In genomic region chr20:63850689-63851547, GRCh38 we compare ENCODE assay signal across 9 cellular contexts. TPM values are rescaled to one million over a fixed set of nuclear protein-coding genes. Genes with fewer than 3 reads are reported as not detected.
DNase-seq lines count a peak whose midpoint lies in the region; ATAC-seq and TF ChIP-seq lines count a peak whose summit lies in the region.
"Had no signal": no experiment of that assay in that cellular context is flagged by ENCODE, and none has a peak within 500 bp of the region (broad histone marks: within the 10 kb centered on the region; RNA-seq: fewer than 3 reads in every experiment).

No MANE protein-coding gene starts in this region.

- peaks cover 14% of the 10 kb centered on the region for H3K27me3 Mint-ChIP-seq in activated naive CD8-positive, alpha-beta T cell treated with anti-CD3 and anti-CD28 coated beads for 36 hours
- H3K27me3 Mint-ChIP-seq in WTC11 (ENCODE audit: low read depth) = no peaks in the 10 kb centered on the region; the same call in none of the 2 replicates

- no peaks in the 10 kb centered on the region for H4K20me1 ChIP-seq in BLaER1 treated with 17β-estradiol and CSF1 and Interleukin-3, amounts not matched to agents 10 nM and 100 nM

- H3K9me3 ChIP-seq in BLaER1 treated with 17β-estradiol and CSF1 and Interleukin-3, amounts not matched to agents 10 nM and 100 nM (replicated peaks in 1 of 11) = peaks cover 0 to 6% (median 0%) of the 10 kb centered on the region in 11 experiments; a peak in 2 of 22 replicates
- H3K9me3 ChIP-seq: adrenal gland had no signal

- POLR2A ChIA-PET in WTC11 (lab: Charles Lee) = no interaction called here

- peak overlapping the region; percentile 9 to 99 (median 68) for H3K4me2 ChIP-seq in BLaER1 treated with 17β-estradiol and CSF1 and Interleukin-3, amounts not matched to agents 10 nM and 100 nM

- no peak overlapping the region; a peak in 1 of 22 replicates for H3K27ac ChIP-seq in BLaER1 treated with 17β-estradiol and CSF1 and Interleukin-3, amounts not matched to agents 10 nM and 100 nM
- H3K27ac ChIP-seq: adrenal gland had no signal

- peaks cover 64 to 92% (median 78%) of the 10 kb centered on the region in 10 experiments for H3K4me1 ChIP-seq in BLaER1 treated with 17β-estradiol and CSF1 and Interleukin-3, amounts not matched to agents 10 nM and 100 nM

- no peak for TF ChIP-seq CTCF in WTC11 (IDR thresholded peaks at IDR 0.05)

- peaks cover 16% of the 10 kb centered on the region for H3K4me1 Mint-ChIP-seq in activated naive CD8-positive, alpha-beta T cell treated with anti-CD3 and anti-CD28 coated beads for 36 hours
- H3K4me1 Mint-ChIP-seq in WTC11 = peaks cover 17% of the 10 kb centered on the region

- DNase-seq in GM19240 (ENCODE audit: insufficient read length, low spot score) (peak; percentile 99), hypothalamus (lab: John Stamatoyannopoulos, UW) (no peak), H4 (ENCODE audit: low spot score) (no peak), WTC11 (ENCODE audit: low spot score) (no peak), retina (no peak)
- DNase-seq in activated naive CD8-positive, alpha-beta T cell treated with anti-CD3 and anti-CD28 coated beads for 36 hours = peak; percentile 76
- DNase-seq: adrenal gland had no signal

- 0 out of 22 replicates have a peak overlapping the region, but pooled peaks of 1 of the 11 experiments have one; percentile 2 for H3K9ac ChIP-seq in BLaER1 treated with 17β-estradiol and CSF1 and Interleukin-3, amounts not matched to agents 10 nM and 100 nM

- CTCF ChIA-PET in WTC11 (lab: Charles Lee) = interaction anchor here (0.6 to 0.8 kb wide), 4 partner anchors 30 to 75 kb away, joined by 3 to 6 read pairs (median 4); no protein-coding TSS in a partner anchor

- H3K36me3 ChIP-seq in BLaER1 treated with 17β-estradiol and CSF1 and Interleukin-3, amounts not matched to agents 10 nM and 100 nM = no peaks in the 10 kb centered on the region
- H3K36me3 ChIP-seq: adrenal gland had no signal

- H3K36me3 Mint-ChIP-seq in activated naive CD8-positive, alpha-beta T cell treated with anti-CD3 and anti-CD28 coated beads for 36 hours = no peaks in the 10 kb centered on the region
- no peaks in the 10 kb centered on the region for H3K36me3 Mint-ChIP-seq in WTC11

- ATAC-seq in HG03095 (IDR thresholded peaks at IDR 0.05; ENCODE audit: unreplicated experiment) (peak; percentile 71), WTC11 (no peak)

- H3K4me3 Mint-ChIP-seq in activated naive CD8-positive, alpha-beta T cell treated with anti-CD3 and anti-CD28 coated beads for 36 hours = no peak overlapping the region
- H3K4me3 Mint-ChIP-seq in WTC11 = no peak overlapping the region

- H3K27ac Mint-ChIP-seq in activated naive CD8-positive, alpha-beta T cell treated with anti-CD3 and anti-CD28 coated beads for 36 hours = no peak overlapping the region
- H3K27ac Mint-ChIP-seq in WTC11 = no peak overlapping the region; the same call in 1 of the 2 replicates

- H3K27me3 ChIP-seq in BLaER1 treated with 17β-estradiol and CSF1 and Interleukin-3, amounts not matched to agents 10 nM and 100 nM = no peaks in the 10 kb centered on the region
- H3K27me3 ChIP-seq: adrenal gland had no signal

- no peak overlapping the region for H3K4me3 ChIP-seq in BLaER1 treated with 17β-estradiol and CSF1 and Interleukin-3, amounts not matched to agents 10 nM and 100 nM
- H3K4me3 ChIP-seq: adrenal gland had no signal

- H3K9me3 Mint-ChIP-seq in activated naive CD8-positive, alpha-beta T cell treated with anti-CD3 and anti-CD28 coated beads for 36 hours = no peaks in the 10 kb centered on the region
- no peaks in the 10 kb centered on the region for H3K9me3 Mint-ChIP-seq in WTC11

TF ChIP-seq in WTC11, 78 proteins besides CTCF, POLR2A, EP300 and RAD21:
- TF ChIP-seq RELA (CRISPR knock-in tag; IDR thresholded peaks at IDR 0.05; ENCODE audit: borderline replicate concordance) = no peak
- no peak for TF ChIP-seq USF2 (CRISPR knock-in tag; IDR thresholded peaks at IDR 0.05)
- no peak for TF ChIP-seq E2F5 (CRISPR knock-in tag; IDR thresholded peaks at IDR 0.05)
- TF ChIP-seq NFATC4 (CRISPR knock-in tag; IDR thresholded peaks at IDR 0.05) = no peak

RNA-seq across cellular contexts. Expression of gene ABHD16B, which starts 10.4 kb away (rescaled TPM):
- total RNA-seq in activated naive CD8-positive, alpha-beta T cell treated with anti-CD3 and anti-CD28 coated beads for 36 hours = not detected
- not detected in 2 replicates for total RNA-seq in H4 (2014; rRNA removed; shearing (Covaris generic))
- 0.11 TPM in 1 of 3 replicates, not detected in the others for total RNA-seq in WTC11 (2021)
- total RNA-seq: adrenal gland had no signal

RNA-seq across cellular contexts. Expression of gene TPD52L2, which starts 14.2 kb away (rescaled TPM):
- total RNA-seq in activated naive CD8-positive, alpha-beta T cell treated with anti-CD3 and anti-CD28 coated beads for 36 hours = 10 to 100 TPM; 58.6 to 58.9 TPM
- 44.7 and 56.7 TPM in 2 replicates for total RNA-seq in H4 (2014; rRNA removed; shearing (Covaris generic))
- 80.8 to 87.2 TPM (median 85.6 TPM) in 3 replicates for total RNA-seq in WTC11 (2021)

RNA-seq across cellular contexts. Expression of gene ZBTB46, which starts 19.9 kb away (rescaled TPM):
- under 1 TPM in 1 of 2 experiments, not detected in 1; 0.04 TPM for total RNA-seq in activated naive CD8-positive, alpha-beta T cell treated with anti-CD3 and anti-CD28 coated beads for 36 hours
- total RNA-seq in H4 (2014; rRNA removed; shearing (Covaris generic)) = 0.68 and 3.1 TPM in 2 replicates
- total RNA-seq in WTC11 (2021) = 18.9 to 20.1 TPM (median 20.1 TPM) in 3 replicates

RNA-seq across cellular contexts. Expression of gene DNAJC5, which starts 44.0 kb away (rescaled TPM):
- total RNA-seq in activated naive CD8-positive, alpha-beta T cell treated with anti-CD3 and anti-CD28 coated beads for 36 hours = 10 to 100 TPM; 32.1 to 32.9 TPM
- total RNA-seq in H4 (2014; rRNA removed; shearing (Covaris generic)) = 16.1 and 21.0 TPM in 2 replicates
- 28.5 to 31.5 TPM (median 29.6 TPM) in 3 replicates for total RNA-seq in WTC11 (2021)

Comparison
In these comparisons a context has a peak if more than half of its experiments do, and no peak if none do; other contexts are left out.
1. DNase-seq: peak in GM19240 (single experiment) and activated naive CD8-positive, alpha-beta T cell treated with anti-CD3 and anti-CD28 coated beads for 36 hours (single experiment); none in hypothalamus (0 of 51), H4 (single experiment), WTC11 (single experiment) and retina (single experiment).